8 cellular contexts compared by ENCODE assay signal in genomic region chr18:50356036-50356945, GRCh38. TPM values are rescaled to one million over a fixed set of nuclear protein-coding genes. Genes with fewer than 3 reads are reported as not detected.
DNase-seq lines count a peak whose midpoint lies in the region; ATAC-seq and TF ChIP-seq lines count a peak whose summit lies in the region.

No MANE protein-coding gene starts in this region.

- H3K27me3 ChIP-seq in DND-41 (ENCODE audit: insufficient read depth, low read length, poor library complexity) (peaks cover 17% of the 10 kb centered on the region), lung (ENCODE audit: control insufficient read depth, insufficient read depth) (no peaks in the 10 kb centered on the region), thyroid gland (no peaks in the 10 kb centered on the region)

- H3K9me3 ChIP-seq in DND-41 (ENCODE audit: insufficient read depth, low read length, severe bottlenecking) = no peaks in the 10 kb centered on the region
- peaks cover 0 to 5% of the 10 kb centered on the region in 2 donors for H3K9me3 ChIP-seq in lung (ENCODE audit: control insufficient read depth in 2 of 2, insufficient read depth in 1 of 2, low read length in 1 of 2)
- H3K9me3 ChIP-seq in thyroid gland = no peaks in the 10 kb centered on the region

- no peak overlapping the region for H3K4me3 ChIP-seq in DND-41 (ENCODE audit: low read depth in 1 of 2, low read length in 2 of 2)
- no peak overlapping the region for H3K4me3 ChIP-seq in lung
- H3K4me3 ChIP-seq in coronary artery = no peak overlapping the region
- no peak overlapping the region for H3K4me3 ChIP-seq in thyroid gland (replicated peaks in 1 of 3)

- H3K9ac ChIP-seq in DND-41 (ENCODE audit: low read depth, low read length) = no peak overlapping the region

- no peaks in the 10 kb centered on the region for H3K9me3 Mint-ChIP-seq in T-helper 1 cell treated with Interleukin-12 subunit alpha and Interleukin-12 subunit beta and Interleukin-4 antibody, amounts not matched to agents 30 μg/mL and 1 μg/mL, for 36 hours

- ATAC-seq in DND-41 (ENCODE audit: insufficient read depth, low read depth) = peak; percentile 30; the same call in 2 of the 3 replicates
- peak; percentile 64 for ATAC-seq in GM19372 (IDR thresholded peaks at IDR 0.05; ENCODE audit: low read depth, unreplicated experiment)
- peak; percentile 81 for ATAC-seq in HG03342 (IDR thresholded peaks at IDR 0.05; ENCODE audit: unreplicated experiment)
- ATAC-seq in lung (ENCODE audit: insufficient read depth, low FRiP score) = peak; percentile 41

- no peak overlapping the region for H3K27ac ChIP-seq in DND-41 (ENCODE audit: low read length)
- H3K27ac ChIP-seq in lung (ENCODE audit: low read depth in 1 of 2, low read length in 1 of 2) = no peak overlapping the region
- no peak overlapping the region for H3K27ac ChIP-seq in coronary artery
- H3K27ac ChIP-seq in thyroid gland = no peak overlapping the region

- H3K4me2 ChIP-seq in DND-41 (ENCODE audit: insufficient read depth, low read length) = no peak overlapping the region

- peaks cover 10% of the 10 kb centered on the region for H3K4me1 Mint-ChIP-seq in T-helper 1 cell treated with Interleukin-12 subunit alpha and Interleukin-12 subunit beta and Interleukin-4 antibody, amounts not matched to agents 30 μg/mL and 1 μg/mL, for 36 hours (ENCODE audit: low read depth)

- H3K4me1 ChIP-seq in DND-41 (ENCODE audit: insufficient read depth, low read length) (no peaks in the 10 kb centered on the region), lung (ENCODE audit: control insufficient read depth in 2 of 2, insufficient read depth in 2 of 2, low read length in 2 of 2) (no peaks in the 10 kb centered on the region), thyroid gland (no peaks in the 10 kb centered on the region)

- peak overlapping the region; percentile 55 for H3K27ac Mint-ChIP-seq in T-helper 1 cell treated with Interleukin-12 subunit alpha and Interleukin-12 subunit beta and Interleukin-4 antibody, amounts not matched to agents 30 μg/mL and 1 μg/mL, for 36 hours

- H4K20me1 ChIP-seq in DND-41 (ENCODE audit: insufficient read depth, low read length) = no peaks in the 10 kb centered on the region

- no peak for TF ChIP-seq POLR2A in thyroid gland (IDR thresholded peaks at IDR 0.05)

- peak; percentile 25 for TF ChIP-seq CTCF in DND-41 (IDR thresholded peaks at IDR 0.05; ENCODE audit: borderline replicate concordance, extremely low read depth, low read length, poor library complexity, severe bottlenecking)
- TF ChIP-seq CTCF in lung (IDR thresholded peaks at IDR 0.05; ENCODE audit: control extremely low read depth, extremely low read depth) = no peak
- TF ChIP-seq CTCF in coronary artery (IDR thresholded peaks at IDR 0.05) = no peak
- no peak for TF ChIP-seq CTCF in thyroid gland (IDR thresholded peaks at IDR 0.05)

- peak overlapping the region; percentile 4 for H3K4me3 Mint-ChIP-seq in T-helper 1 cell treated with Interleukin-12 subunit alpha and Interleukin-12 subunit beta and Interleukin-4 antibody, amounts not matched to agents 30 μg/mL and 1 μg/mL, for 36 hours

- H3K36me3 ChIP-seq in DND-41 (ENCODE audit: insufficient read depth, low read length) = no peaks in the 10 kb centered on the region
- no peaks in the 10 kb centered on the region for H3K36me3 ChIP-seq in lung (ENCODE audit: control insufficient read depth in 2 of 2, insufficient read depth in 2 of 2, low read length in 2 of 2)
- no peaks in the 10 kb centered on the region for H3K36me3 ChIP-seq in thyroid gland

- no peak for DNase-seq in DND-41
- DNase-seq in lung (ENCODE audit: low spot score) = no peak
- DNase-seq in coronary artery (ENCODE audit: low spot score) = no peak
- DNase-seq in thyroid gland = no peak
- DNase-seq in SW 1271 (lab: John Stamatoyannopoulos, UW) = no peak

- intact Hi-C loops in thyroid gland (cut with DNase I) = loop anchor here (10.0 kb wide), 1 partner anchor 71 kb away; the partner anchor contains the start of genes CXXC1 and MBD1

- no peaks in the 10 kb centered on the region for H3K36me3 Mint-ChIP-seq in T-helper 1 cell treated with Interleukin-12 subunit alpha and Interleukin-12 subunit beta and Interleukin-4 antibody, amounts not matched to agents 30 μg/mL and 1 μg/mL, for 36 hours (ENCODE audit: low read depth)

- H2AFZ ChIP-seq in DND-41 (ENCODE audit: low read depth, low read length) = peak overlapping the region; percentile 25; the same call in 1 of the 2 replicates

- WGBS in lung, 2 donors = 12 to 23% methylated on average over 4 of the region's 4 CpGs
- 44 to 58% methylated on average over 4 of the region's 4 CpGs for WGBS in thyroid gland, 2 donors

- peaks cover 39% of the 10 kb centered on the region for H3K27me3 Mint-ChIP-seq in T-helper 1 cell treated with Interleukin-12 subunit alpha and Interleukin-12 subunit beta and Interleukin-4 antibody, amounts not matched to agents 30 μg/mL and 1 μg/mL, for 36 hours (ENCODE audit: low read depth)

- no peaks in the 10 kb centered on the region for H3K79me2 ChIP-seq in DND-41 (ENCODE audit: insufficient read depth, low read length)

RNA-seq across cellular contexts. Expression of gene SKA1, which starts 18.6 kb away (rescaled TPM):
- total RNA-seq in lung (1 to 10 TPM in 1 of 2 donors, under 1 TPM in 1; 0.49 to 1.3 TPM), thyroid gland (under 1 TPM in 1 of 4 donors, not detected in 3; 0.45 TPM)
- polyA plus RNA-seq in lung = under 1 TPM; 0.52 to 0.57 TPM

Comparison
In these comparisons a context has a peak if more than half of its experiments do, and no peak if none do; other contexts are left out.
1. ATAC-seq: peak in every context shown above with its lines; median percentile 81 in HG03342; 64 in GM19372; 41 in lung; 30 in DND-41.